11 cellular contexts compared by ENCODE assay signal in genomic region chr2:45134726-45135125, GRCh38.
DNase-seq lines count a peak whose midpoint lies in the region; ATAC-seq and TF ChIP-seq lines count a peak whose summit lies in the region.
"Had no signal": no experiment of that assay in that cellular context is flagged by ENCODE, and none has a peak within 500 bp of the region (broad histone marks: within the 10 kb centered on the region; RNA-seq: fewer than 3 reads in every experiment).

No MANE protein-coding gene starts in this region.

- ATAC-seq in HG03354 (IDR thresholded peaks at IDR 0.05; ENCODE audit: poor library complexity, severe bottlenecking, unreplicated experiment) (no peak), HG02588 (IDR thresholded peaks at IDR 0.05; ENCODE audit: unreplicated experiment) (no peak)

- H3K4me3 ChIP-seq in choroid plexus epithelial cell (ENCODE audit: low read depth, low read length) (no peak overlapping the region), skeletal muscle cell (ENCODE audit: low read depth, low read length) (no peak overlapping the region)
- H3K4me3 ChIP-seq: neural progenitor cell had no signal

- DNase-seq in NCI-H146 treated with DMSO at 0.1 percent for 48 hours (lab: John Stamatoyannopoulos, UW; ENCODE audit: unreplicated experiment) = peak; percentile 4
- DNase-seq in NCI-H146 (lab: John Stamatoyannopoulos, UW) = no peak
- peak; percentile 12 to 69 for DNase-seq in NCI-H2081 (lab: John Stamatoyannopoulos, UW)
- DNase-seq in choroid plexus epithelial cell (ENCODE audit: low read depth) = peak; percentile 70
- peak; percentile 32 for DNase-seq in skeletal muscle cell (ENCODE audit: low read depth)
- DNase-seq in DMS 273 treated with DMSO at 0.1 percent for 48 hours (lab: John Stamatoyannopoulos, UW) = no peak
- DNase-seq: 8988T; activated CD4-positive, alpha-beta T cell treated with anti-CD3 and anti-CD28 coated beads, Interleukin-2, amount 50 U/mL, for 4 hours had no signal

- no peak for TF ChIP-seq CTCF in choroid plexus epithelial cell (conservative IDR thresholded peaks at IDR 0.05; ENCODE audit: low read depth, low read length)

Comparison
In these comparisons a context has a peak if more than half of its experiments do, and no peak if none do; other contexts are left out.
1. DNase-seq: peak in NCI-H146 treated with DMSO at 0.1 percent for 48 hours (single experiment), NCI-H2081 (2 of 2), choroid plexus epithelial cell (single experiment) and skeletal muscle cell (single experiment); none in NCI-H146 (single experiment) and DMS 273 treated with DMSO at 0.1 percent for 48 hours (single experiment).